4 cellular contexts compared by ENCODE assay signal in the genomic region with DNA sequence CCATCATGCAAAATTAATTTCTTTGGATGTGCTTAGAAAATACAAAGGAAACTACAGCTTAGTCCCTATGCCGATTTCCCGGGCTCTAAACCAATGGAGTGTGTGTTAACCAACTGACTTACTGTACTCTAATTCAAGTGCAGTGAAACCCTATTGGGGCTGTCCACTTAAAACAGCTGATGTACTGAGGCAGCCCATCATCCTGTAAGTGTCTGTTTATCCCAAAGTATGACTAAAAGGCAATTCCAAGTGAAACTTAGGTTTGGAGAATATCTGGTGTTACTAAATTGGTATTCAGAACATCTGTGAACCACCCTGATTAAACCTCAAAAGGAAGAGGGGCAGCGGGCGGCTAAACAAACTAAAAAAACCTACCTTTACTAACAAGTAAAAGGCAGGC.
"Had no signal": no experiment of that assay in that cellular context is flagged by ENCODE, and none has a peak within 500 bp of the region (broad histone marks: within the 10 kb centered on the region; RNA-seq: fewer than 3 reads in every experiment).

No MANE protein-coding gene starts in this region.

- ATAC-seq: HepG2, K562 had no signal

- DNase-seq: KBM-7 had no signal

- H3K27ac ChIP-seq: HL-60 had no signal

- H3K4me3 ChIP-seq: K562 had no signal
